Comparison of ENCODE assay signal across 1 cellular context in the genomic region with DNA sequence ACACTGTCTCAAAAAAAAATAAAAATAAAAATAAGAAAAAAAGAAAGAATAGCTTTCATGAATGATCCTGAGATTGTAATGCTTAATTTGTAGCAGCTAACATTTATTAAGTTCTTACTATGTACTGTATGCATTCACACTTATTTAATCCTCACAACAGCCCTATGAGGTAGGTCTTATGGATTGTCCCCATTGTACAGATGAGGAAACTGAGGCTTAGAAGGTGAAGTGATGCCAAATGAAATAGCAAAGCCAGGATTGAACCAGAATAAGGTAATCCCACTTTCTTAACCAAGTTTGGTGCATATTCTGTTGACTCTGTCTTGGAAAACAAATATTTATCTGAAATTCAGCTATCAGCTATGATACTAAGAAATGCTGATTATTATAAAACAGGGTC.
TF ChIP-seq lines count a peak whose summit lies in the region.

No MANE protein-coding gene starts in this region.

TF ChIP-seq in GM12878, 131 proteins besides CTCF, POLR2A, EP300 and RAD21:
- no peak for TF ChIP-seq FOXK2 (IDR thresholded peaks at IDR 0.05)
- no peak for TF ChIP-seq DPF2 (IDR thresholded peaks at IDR 0.05)
- TF ChIP-seq EZH2 (IDR thresholded peaks at IDR 0.05; ENCODE audit: borderline replicate concordance, control insufficient read depth, low read depth, low read length) = no peak
- no peak for TF ChIP-seq MTA3 (IDR thresholded peaks at IDR 0.05; ENCODE audit: borderline replicate concordance, low read length)
- TF ChIP-seq, protein P1, sequence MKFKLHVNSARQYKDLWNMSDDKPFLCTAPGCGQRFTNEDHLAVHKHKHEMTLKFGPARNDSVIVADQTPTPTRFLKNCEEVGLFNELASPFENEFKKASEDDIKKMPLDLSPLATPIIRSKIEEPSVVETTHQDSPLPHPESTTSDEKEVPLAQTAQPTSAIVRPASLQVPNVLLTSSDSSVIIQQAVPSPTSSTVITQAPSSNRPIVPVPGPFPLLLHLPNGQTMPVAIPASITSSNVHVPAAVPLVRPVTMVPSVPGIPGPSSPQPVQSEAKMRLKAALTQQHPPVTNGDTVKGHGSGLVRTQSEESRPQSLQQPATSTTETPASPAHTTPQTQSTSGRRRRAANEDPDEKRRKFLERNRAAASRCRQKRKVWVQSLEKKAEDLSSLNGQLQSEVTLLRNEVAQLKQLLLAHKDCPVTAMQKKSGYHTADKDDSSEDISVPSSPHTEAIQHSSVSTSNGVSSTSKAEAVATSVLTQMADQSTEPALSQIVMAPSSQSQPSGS (IDR thresholded peaks at IDR 0.05; ENCODE audit: low read length) = no peak
- TF ChIP-seq SMAD5 (IDR thresholded peaks at IDR 0.05; ENCODE audit: low read depth) = no peak
- no peak for TF ChIP-seq MTA2 (IDR thresholded peaks at IDR 0.05; ENCODE audit: low read depth)
- TF ChIP-seq, protein P2, sequence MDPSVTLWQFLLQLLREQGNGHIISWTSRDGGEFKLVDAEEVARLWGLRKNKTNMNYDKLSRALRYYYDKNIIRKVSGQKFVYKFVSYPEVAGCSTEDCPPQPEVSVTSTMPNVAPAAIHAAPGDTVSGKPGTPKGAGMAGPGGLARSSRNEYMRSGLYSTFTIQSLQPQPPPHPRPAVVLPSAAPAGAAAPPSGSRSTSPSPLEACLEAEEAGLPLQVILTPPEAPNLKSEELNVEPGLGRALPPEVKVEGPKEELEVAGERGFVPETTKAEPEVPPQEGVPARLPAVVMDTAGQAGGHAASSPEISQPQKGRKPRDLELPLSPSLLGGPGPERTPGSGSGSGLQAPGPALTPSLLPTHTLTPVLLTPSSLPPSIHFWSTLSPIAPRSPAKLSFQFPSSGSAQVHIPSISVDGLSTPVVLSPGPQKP (IDR thresholded peaks at IDR 0.05; ENCODE audit: low read depth, low read length) = no peak
